In the genomic region with DNA sequence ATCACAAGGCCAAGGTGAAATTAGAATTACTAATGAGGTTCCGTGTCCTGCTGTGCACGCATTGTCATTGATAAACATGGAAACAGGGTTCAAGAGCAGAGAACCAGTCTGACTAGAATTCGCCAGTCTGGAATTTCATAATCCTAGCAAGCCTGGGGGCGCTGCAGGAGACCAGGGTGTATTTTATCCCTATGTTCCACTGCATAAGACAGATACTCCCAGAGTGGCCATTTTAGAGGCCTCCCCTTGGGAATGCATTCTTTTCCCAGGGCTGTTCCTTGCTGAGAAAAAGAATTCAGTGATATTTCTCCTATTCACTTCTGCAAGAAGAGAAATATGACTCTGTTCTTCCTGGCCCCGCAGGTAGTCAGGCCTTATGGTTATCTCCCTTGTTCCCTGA, we compare ENCODE assay signal across 26 cellular contexts.
"Had no signal": no experiment of that assay in that cellular context is flagged by ENCODE, and none has a peak within 500 bp of the region (broad histone marks: within the 10 kb centered on the region; RNA-seq: fewer than 3 reads in every experiment).

No MANE protein-coding gene starts in this region.

- H3K36me3 Mint-ChIP-seq: naive thymus-derived CD4-positive, alpha-beta T cell; natural killer cell treated with Interleukin-12 subunit alpha and Interleukin-12 subunit beta and Interleukin-15 and Interleukin-18, amount 100 ng/mL, for 72 hours had no signal

- H3K4me1 ChIP-seq: left ventricle myocardium inferior, right atrium auricular region, stomach, testis, thyroid gland, transverse colon, upper lobe of left lung, vagina had no signal

- H3K27me3 Mint-ChIP-seq: naive thymus-derived CD4-positive, alpha-beta T cell; natural killer cell treated with Interleukin-12 subunit alpha and Interleukin-12 subunit beta and Interleukin-15 and Interleukin-18, amount 100 ng/mL, for 72 hours; progenitor cell of endocrine pancreas; stimulated activated naive B cell treated with anti-CD40 and anti-IgM and Interleukin-4, amounts not matched to agents 10 μg/mL and 1 μg/mL and 100 μg/mL, for 72 hours had no signal

- H3K4me3 Mint-ChIP-seq: immature natural killer cell; naive thymus-derived CD4-positive, alpha-beta T cell; natural killer cell treated with Interleukin-12 subunit alpha and Interleukin-12 subunit beta and Interleukin-15 and Interleukin-18, amount 100 ng/mL, for 72 hours; stimulated activated naive B cell treated with anti-CD40 and anti-IgM and Interleukin-4, amounts not matched to agents 10 μg/mL and 1 μg/mL and 100 μg/mL, for 72 hours had no signal

- H3K27ac ChIP-seq: left ventricle myocardium inferior, ovary, right atrium auricular region, skin epidermis, stomach, testis, thyroid gland, transverse colon, upper lobe of left lung, vagina had no signal

- H3K36me3 ChIP-seq: left ventricle myocardium inferior, ovary, right atrium auricular region, stomach, thyroid gland, transverse colon, upper lobe of left lung, vagina had no signal

- H3K4me3 ChIP-seq: left ventricle myocardium inferior, lung, mucosa of descending colon, ovary, right atrium auricular region, skin epidermis, stomach, testis, thyroid gland, transverse colon, upper lobe of left lung, vagina had no signal

- ATAC-seq: mucosa of descending colon; naive thymus-derived CD4-positive, alpha-beta T cell; natural killer cell treated with Interleukin-12 subunit alpha and Interleukin-12 subunit beta and Interleukin-15 and Interleukin-18, amount 100 ng/mL, for 72 hours; sciatic nerve; stimulated activated naive B cell treated with anti-CD40 and anti-IgM and Interleukin-4, amounts not matched to agents 10 μg/mL and 1 μg/mL and 100 μg/mL, for 72 hours; stimulated activated naive CD8-positive, alpha-beta T cell treated with anti-CD3 and anti-CD28 coated beads, Interleukin-15, Interleukin-2, amounts not matched to agents 100 U/mL and 50 U/mL, for 24 hours had no signal

- DNase-seq: hippocampal formation; immature natural killer cell; kidney; left ventricle myocardium inferior; midbrain; mucosa of descending colon; naive thymus-derived CD4-positive, alpha-beta T cell; ovary; stimulated activated CD4-positive, alpha-beta T cell treated with anti-CD3 and anti-CD28 coated beads, Interleukin-12 subunit alpha, Interleukin-12 subunit beta, amount 100 ng/mL, for 4 hours; stimulated activated CD4-positive, alpha-beta T cell treated with anti-CD3 and anti-CD28 coated beads, Interleukin-15, amount 100 ng/mL, for 24 hours; stimulated activated CD4-positive, alpha-beta T cell treated with anti-CD3 and anti-CD28 coated beads, Interleukin-2, amount 100 ng/mL, for 24 hours; stimulated activated CD4-positive, alpha-beta T cell treated with anti-CD3 and anti-CD28 coated beads, Interleukin-4, amount 100 ng/mL, for 1 hour; stimulated activated naive B cell treated with anti-CD40 and anti-IgM and Interleukin-4, amounts not matched to agents 10 μg/mL and 1 μg/mL and 100 μg/mL, for 72 hours; stimulated activated naive CD8-positive, alpha-beta T cell treated with anti-CD3 and anti-CD28 coated beads, Interleukin-15, Interleukin-2, amounts not matched to agents 100 U/mL and 50 U/mL, for 24 hours; stomach; testis; thyroid gland; transverse colon; upper lobe of left lung had no signal

- H3K27ac Mint-ChIP-seq: immature natural killer cell; naive thymus-derived CD4-positive, alpha-beta T cell; natural killer cell treated with Interleukin-12 subunit alpha and Interleukin-12 subunit beta and Interleukin-15 and Interleukin-18, amount 100 ng/mL, for 72 hours; progenitor cell of endocrine pancreas; stimulated activated naive B cell treated with anti-CD40 and anti-IgM and Interleukin-4, amounts not matched to agents 10 μg/mL and 1 μg/mL and 100 μg/mL, for 72 hours had no signal

- H3K4me1 Mint-ChIP-seq: immature natural killer cell; naive thymus-derived CD4-positive, alpha-beta T cell; stimulated activated naive B cell treated with anti-CD40 and anti-IgM and Interleukin-4, amounts not matched to agents 10 μg/mL and 1 μg/mL and 100 μg/mL, for 72 hours had no signal

- H3K27me3 ChIP-seq: ovary, right atrium auricular region, stomach, testis, thyroid gland, transverse colon, upper lobe of left lung, vagina had no signal
